ENCODE assay signal across 1 cellular context in the genomic region with DNA sequence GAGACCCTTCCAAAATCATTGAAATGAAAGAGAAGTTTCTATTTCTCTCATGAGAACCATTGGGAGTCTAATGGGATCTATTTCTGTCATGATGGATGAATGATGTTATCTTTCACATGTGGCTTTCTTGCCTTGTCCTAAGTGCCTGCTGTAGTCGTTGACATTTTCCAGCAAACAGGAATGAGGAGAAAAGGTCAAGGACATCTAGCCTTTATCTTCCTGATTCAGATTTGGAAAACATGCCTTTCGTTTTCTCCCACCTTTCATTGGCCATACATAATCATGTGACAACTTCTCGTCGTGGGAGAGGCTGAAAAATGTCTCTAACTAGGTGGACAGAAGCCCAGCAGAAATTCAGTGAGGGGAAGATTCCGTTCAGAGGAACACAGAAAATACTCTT.
TF ChIP-seq lines count a peak whose summit lies in the region.

No MANE protein-coding gene starts in this region.

TF ChIP-seq in K562, 482 proteins besides CTCF, POLR2A, EP300 and RAD21 (continued from another document):
- TF ChIP-seq, protein P1, sequence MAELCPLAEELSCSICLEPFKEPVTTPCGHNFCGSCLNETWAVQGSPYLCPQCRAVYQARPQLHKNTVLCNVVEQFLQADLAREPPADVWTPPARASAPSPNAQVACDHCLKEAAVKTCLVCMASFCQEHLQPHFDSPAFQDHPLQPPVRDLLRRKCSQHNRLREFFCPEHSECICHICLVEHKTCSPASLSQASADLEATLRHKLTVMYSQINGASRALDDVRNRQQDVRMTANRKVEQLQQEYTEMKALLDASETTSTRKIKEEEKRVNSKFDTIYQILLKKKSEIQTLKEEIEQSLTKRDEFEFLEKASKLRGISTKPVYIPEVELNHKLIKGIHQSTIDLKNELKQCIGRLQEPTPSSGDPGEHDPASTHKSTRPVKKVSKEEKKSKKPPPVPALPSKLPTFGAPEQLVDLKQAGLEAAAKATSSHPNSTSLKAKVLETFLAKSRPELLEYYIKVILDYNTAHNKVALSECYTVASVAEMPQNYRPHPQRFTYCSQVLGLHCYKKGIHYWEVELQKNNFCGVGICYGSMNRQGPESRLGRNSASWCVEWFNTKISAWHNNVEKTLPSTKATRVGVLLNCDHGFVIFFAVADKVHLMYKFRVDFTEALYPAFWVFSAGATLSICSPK (IDR thresholded peaks at IDR 0.05; ENCODE audit: borderline replicate concordance), result no peak
- TF ChIP-seq TBL1XR1 (IDR thresholded peaks at IDR 0.05; ENCODE audit: low read length in 2 of 2) (no peak), POLR2H (tag; IDR thresholded peaks at IDR 0.05; ENCODE audit: low read depth) (0 out of 2 replicates have a peak, but pooled peaks have one; percentile 19), FUS (optimal IDR thresholded peaks at IDR 0.05; ENCODE audit: low read depth, low read length) (no peak), MIER1 (IDR thresholded peaks at IDR 0.05; ENCODE audit: low read depth) (no peak), SETDB1 (IDR thresholded peaks at IDR 0.05; ENCODE audit: low read length) (no peak), ZNF263 (CRISPR knock-in tag; IDR thresholded peaks at IDR 0.05; ENCODE audit: borderline replicate concordance) (no peak)
TF ChIP-seq in K562: peak in this region for 9.
